ENCODE assay signal across 20 cellular contexts in genomic region chr15:80433836-80434235, GRCh38. TPM values are rescaled to one million over a fixed set of nuclear protein-coding genes. Genes with fewer than 3 reads are reported as not detected.
"Had no signal": no experiment of that assay in that cellular context is flagged by ENCODE, and none has a peak within 500 bp of the region (broad histone marks: within the 10 kb centered on the region; RNA-seq: fewer than 3 reads in every experiment).

No MANE protein-coding gene starts in this region.

- H3K36me3 ChIP-seq: colonic mucosa, esophagus squamous epithelium, gastroesophageal sphincter, prostate gland, right lobe of liver, tibial artery had no signal

- H3K27ac Mint-ChIP-seq: natural killer cell treated with Interleukin-12 subunit alpha and Interleukin-12 subunit beta and Interleukin-15 and Interleukin-18, amount 100 ng/mL, for 72 hours; stimulated activated effector memory CD8-positive, alpha-beta T cell treated with anti-CD3 and anti-CD28 coated beads, Interleukin-12 subunit alpha, Interleukin-12 subunit beta, amount 100 ng/mL, for 72 hours; stimulated activated naive CD8-positive, alpha-beta T cell treated with anti-CD3 and anti-CD28 coated beads, Interleukin-15, Interleukin-2, amounts not matched to agents 100 ng/mL and 50 ng/mL, for 24 hours had no signal

- H3K9me3 Mint-ChIP-seq: central memory CD8-positive, alpha-beta T cell; natural killer cell treated with Interleukin-12 subunit alpha and Interleukin-12 subunit beta and Interleukin-15 and Interleukin-18, amount 100 ng/mL, for 72 hours; stimulated activated effector memory CD8-positive, alpha-beta T cell treated with anti-CD3 and anti-CD28 coated beads, Interleukin-12 subunit alpha, Interleukin-12 subunit beta, amount 100 ng/mL, for 72 hours; stimulated activated naive CD8-positive, alpha-beta T cell treated with anti-CD3 and anti-CD28 coated beads, Interleukin-15, Interleukin-2, amounts not matched to agents 100 ng/mL and 50 ng/mL, for 24 hours had no signal

- H3K27ac ChIP-seq: colonic mucosa, esophagus squamous epithelium, gastroesophageal sphincter, parathyroid adenoma, prostate gland, right lobe of liver, tibial artery had no signal

- H3K9ac ChIP-seq: parathyroid adenoma had no signal

- DNase-seq: colonic mucosa; dermis blood vessel endothelial cell; esophagus squamous epithelium; foreskin fibroblast; hippocampal formation; mammary epithelial cell; midbrain; occipital lobe; right lobe of liver; stimulated activated CD4-positive, alpha-beta T cell treated with anti-CD3 and anti-CD28 coated beads, Interleukin-4, amount 100 ng/mL, for 1 hour; stimulated activated CD8-positive, alpha-beta memory T cell treated with anti-CD3 and anti-CD28 coated beads, Interleukin-4, amount 100 ng/mL, for 48 hours; tibial artery had no signal

- H3K4me3 Mint-ChIP-seq: central memory CD8-positive, alpha-beta T cell; natural killer cell treated with Interleukin-12 subunit alpha and Interleukin-12 subunit beta and Interleukin-15 and Interleukin-18, amount 100 ng/mL, for 72 hours; stimulated activated effector memory CD8-positive, alpha-beta T cell treated with anti-CD3 and anti-CD28 coated beads, Interleukin-12 subunit alpha, Interleukin-12 subunit beta, amount 100 ng/mL, for 72 hours; stimulated activated naive CD8-positive, alpha-beta T cell treated with anti-CD3 and anti-CD28 coated beads, Interleukin-15, Interleukin-2, amounts not matched to agents 100 ng/mL and 50 ng/mL, for 24 hours had no signal

- H3K36me3 Mint-ChIP-seq: natural killer cell treated with Interleukin-12 subunit alpha and Interleukin-12 subunit beta and Interleukin-15 and Interleukin-18, amount 100 ng/mL, for 72 hours; stimulated activated effector memory CD8-positive, alpha-beta T cell treated with anti-CD3 and anti-CD28 coated beads, Interleukin-12 subunit alpha, Interleukin-12 subunit beta, amount 100 ng/mL, for 72 hours had no signal

- H3K4me1 Mint-ChIP-seq: central memory CD8-positive, alpha-beta T cell; stimulated activated effector memory CD8-positive, alpha-beta T cell treated with anti-CD3 and anti-CD28 coated beads, Interleukin-12 subunit alpha, Interleukin-12 subunit beta, amount 100 ng/mL, for 72 hours had no signal

- H3K27me3 ChIP-seq: colonic mucosa, esophagus squamous epithelium, gastroesophageal sphincter, right lobe of liver, tibial artery had no signal

- H2AFZ ChIP-seq: parathyroid adenoma had no signal

- H3K4me3 ChIP-seq: colonic mucosa, esophagus squamous epithelium, gastroesophageal sphincter, prostate gland, right lobe of liver, tibial artery had no signal

- H3K4me1 ChIP-seq: colonic mucosa, esophagus squamous epithelium, gastroesophageal sphincter, parathyroid adenoma, prostate gland, right lobe of liver, tibial artery had no signal

- H3K9me3 ChIP-seq: colonic mucosa, esophagus squamous epithelium, gastroesophageal sphincter, prostate gland, right lobe of liver, tibial artery had no signal

- ATAC-seq: gastroesophageal sphincter; left lobe of liver; natural killer cell treated with Interleukin-12 subunit alpha and Interleukin-12 subunit beta and Interleukin-15 and Interleukin-18, amount 100 ng/mL, for 72 hours; stimulated activated effector memory CD8-positive, alpha-beta T cell treated with anti-CD3 and anti-CD28 coated beads, Interleukin-12 subunit alpha, Interleukin-12 subunit beta, amount 100 ng/mL, for 72 hours had no signal

RNA-seq across cellular contexts. Expression of gene ARNT2, which starts 29.7 kb away (rescaled TPM):
- total RNA-seq: natural killer cell treated with Interleukin-12 subunit alpha and Interleukin-12 subunit beta and Interleukin-15 and Interleukin-18, amount 100 ng/mL, for 72 hours had no signal
